In the genomic region with DNA sequence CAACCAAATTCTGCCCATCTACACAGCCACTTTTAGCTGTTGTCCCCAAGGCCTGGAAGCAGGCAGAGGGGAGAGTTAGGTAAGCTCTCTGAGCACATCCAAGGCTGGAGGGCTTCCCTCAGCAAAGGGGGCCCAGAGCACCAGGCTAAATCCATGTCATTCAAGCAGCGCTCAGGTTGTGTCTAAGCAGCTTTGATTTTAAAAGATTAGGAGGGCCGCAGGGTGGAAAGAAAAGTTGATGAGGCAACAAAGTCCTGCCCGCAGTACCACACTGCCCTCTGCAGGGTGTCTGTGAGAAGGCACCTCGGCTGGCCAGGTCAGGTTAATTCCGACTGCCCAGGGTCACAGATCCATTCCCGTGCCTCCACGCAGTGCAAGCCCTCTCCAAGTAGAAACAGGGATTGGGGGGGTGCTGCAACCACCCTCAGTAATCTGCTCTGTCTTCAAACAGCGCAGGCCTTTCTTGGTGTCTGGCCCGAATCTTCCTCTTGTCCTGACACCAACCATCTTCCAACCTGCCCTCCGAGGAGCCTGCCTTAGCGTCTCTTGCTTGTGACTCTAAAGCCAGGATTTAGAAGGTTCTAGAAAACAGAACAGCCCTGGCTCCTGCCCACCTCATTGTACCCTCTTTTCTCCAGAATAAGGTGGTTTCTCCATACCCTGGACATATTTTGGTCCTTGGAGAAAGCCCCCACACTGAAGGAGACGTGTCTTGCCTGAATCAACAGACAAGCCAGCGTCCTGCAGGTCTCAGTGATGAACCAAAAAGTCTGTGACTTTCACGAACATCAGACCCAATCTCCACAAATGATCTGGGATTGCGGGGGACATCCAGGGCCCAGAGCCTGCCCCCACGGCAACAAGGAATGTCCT, we compare ENCODE assay signal across 8 cellular contexts.
DNase-seq lines count a peak whose midpoint lies in the region; ATAC-seq and TF ChIP-seq lines count a peak whose summit lies in the region.

No MANE protein-coding gene starts in this region.

- intact Hi-C loops in Caco-2 (cut with micrococcal nuclease; ENCODE audit: unreplicated experiment) = loop anchor here (1.0 to 10.0 kb wide), 6 partner anchors 63 to 1031 kb away; no protein-coding TSS in a partner anchor

- TF ChIP-seq CTCF in Caco-2 (IDR thresholded peaks at IDR 0.05; ENCODE audit: insufficient read depth in 1 of 2, low read depth in 1 of 2, low read length in 1 of 2, severe bottlenecking in 1 of 2, unreplicated experiment in 1 of 2) (peak; percentile 97 to 98), HFF-Myc (IDR thresholded peaks at IDR 0.05; ENCODE audit: low read depth, low read length, missing control alignments) (peak; percentile 96)

- H3K4me3 ChIP-seq in Caco-2 (ENCODE audit: low read depth, low read length) (no peak overlapping the region), HFF-Myc (replicated peaks; ENCODE audit: low read depth, low read length) (no peak overlapping the region)

- peaks cover 4% of the 10 kb centered on the region for H3K27me3 Mint-ChIP-seq in Caco-2 (ENCODE audit: insufficient read depth, unreplicated experiment)

- H3K4me1 ChIP-seq in Caco-2 = no peaks in the 10 kb centered on the region

- CTCF ChIA-PET in Caco-2 (lab: Charles Lee) = interaction anchor here (0.5 to 1.7 kb wide), 13 partner anchors 29 to 1015 kb away, joined by 3 to 31 read pairs (median 3); no protein-coding TSS in a partner anchor

- no peaks in the 10 kb centered on the region for H3K9me3 ChIP-seq in Caco-2

- H3K9me3 Mint-ChIP-seq in Caco-2 (ENCODE audit: unreplicated experiment) = no peaks in the 10 kb centered on the region

- no peak overlapping the region for H3K4me3 Mint-ChIP-seq in Caco-2 (ENCODE audit: unreplicated experiment)

- H3K27ac ChIP-seq in layer of hippocampus (ENCODE audit: low read depth, low read length) = peak overlapping the region; percentile 89

- H3K27ac Mint-ChIP-seq in Caco-2 (ENCODE audit: unreplicated experiment) = no peak overlapping the region

- H3K36me3 Mint-ChIP-seq in Caco-2 (ENCODE audit: insufficient read depth, unreplicated experiment) = no peaks in the 10 kb centered on the region

- POLR2A ChIA-PET in Caco-2 (lab: Charles Lee) = no interaction called here

- BruUV-seq in Caco-2 (replicated peaks; lab: Mats Ljungman, UMichigan) = no TSS peak

- no peaks in the 10 kb centered on the region for H3K36me3 ChIP-seq in Caco-2 (ENCODE audit: control insufficient read depth, insufficient read depth, low read length)

- H3K27me3 ChIP-seq in Caco-2 (replicated peaks; ENCODE audit: control insufficient read depth, insufficient read depth, low read length) (no peaks in the 10 kb centered on the region; the same call in 1 of the 2 replicates), layer of hippocampus (ENCODE audit: control insufficient read depth, insufficient read depth, low read length) (no peaks in the 10 kb centered on the region)

- H3K4me1 Mint-ChIP-seq in Caco-2 (ENCODE audit: low read depth, unreplicated experiment) = no peaks in the 10 kb centered on the region

- DNase-seq in Caco-2 (peak; percentile 72 to 89), HFF-Myc (ENCODE audit: extremely low read depth, low read depth) (peak; percentile 41), NCI-H460 (ENCODE audit: extremely low read depth, low read depth) (peak; percentile 55), cerebellar cortex (ENCODE audit: low spot score) (peak; percentile 83)
- DNase-seq in activated CD4-positive, alpha-beta T cell treated with anti-CD3 and anti-CD28 coated beads for 24 hours (ENCODE audit: low read depth in 2 of 2) = peak; percentile 55 to 71
- DNase-seq in stimulated activated CD4-positive, alpha-beta T cell treated with anti-CD3 and anti-CD28 coated beads, Interleukin-1b, Interleukin-23, amount 100 ng/mL, for 24 hours (ENCODE audit: low read depth in 4 of 4, low spot score in 1 of 4) = peak; percentile 25 to 64 (median 58)

- ATAC-seq in HG03439 (IDR thresholded peaks at IDR 0.05; ENCODE audit: unreplicated experiment) = no peak
